ENCODE assay signal across 2 cellular contexts in the genomic region with DNA sequence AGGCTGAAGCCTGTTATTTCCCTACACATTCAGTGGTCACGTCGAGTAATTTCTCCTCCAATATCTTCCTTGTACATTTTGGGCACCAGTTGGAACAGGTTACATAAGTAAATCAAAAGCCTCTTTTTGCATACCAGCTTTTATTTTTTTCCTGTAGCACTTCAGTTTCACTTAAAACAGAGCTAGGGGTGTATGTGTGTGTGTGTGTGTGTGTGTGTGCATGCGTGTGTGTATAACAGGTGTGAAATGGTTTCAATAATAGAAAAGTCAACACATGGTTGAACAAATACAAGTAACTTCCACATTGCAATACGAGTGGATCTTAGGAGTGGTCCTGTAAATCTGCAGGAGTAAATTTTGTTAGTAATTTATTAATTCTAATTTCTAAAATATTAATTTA.
TF ChIP-seq lines count a peak whose summit lies in the region.

No MANE protein-coding gene starts in this region.

TF ChIP-seq in HEK293, 187 proteins besides CTCF, POLR2A, EP300 and RAD21:
- TF ChIP-seq, protein P1, sequence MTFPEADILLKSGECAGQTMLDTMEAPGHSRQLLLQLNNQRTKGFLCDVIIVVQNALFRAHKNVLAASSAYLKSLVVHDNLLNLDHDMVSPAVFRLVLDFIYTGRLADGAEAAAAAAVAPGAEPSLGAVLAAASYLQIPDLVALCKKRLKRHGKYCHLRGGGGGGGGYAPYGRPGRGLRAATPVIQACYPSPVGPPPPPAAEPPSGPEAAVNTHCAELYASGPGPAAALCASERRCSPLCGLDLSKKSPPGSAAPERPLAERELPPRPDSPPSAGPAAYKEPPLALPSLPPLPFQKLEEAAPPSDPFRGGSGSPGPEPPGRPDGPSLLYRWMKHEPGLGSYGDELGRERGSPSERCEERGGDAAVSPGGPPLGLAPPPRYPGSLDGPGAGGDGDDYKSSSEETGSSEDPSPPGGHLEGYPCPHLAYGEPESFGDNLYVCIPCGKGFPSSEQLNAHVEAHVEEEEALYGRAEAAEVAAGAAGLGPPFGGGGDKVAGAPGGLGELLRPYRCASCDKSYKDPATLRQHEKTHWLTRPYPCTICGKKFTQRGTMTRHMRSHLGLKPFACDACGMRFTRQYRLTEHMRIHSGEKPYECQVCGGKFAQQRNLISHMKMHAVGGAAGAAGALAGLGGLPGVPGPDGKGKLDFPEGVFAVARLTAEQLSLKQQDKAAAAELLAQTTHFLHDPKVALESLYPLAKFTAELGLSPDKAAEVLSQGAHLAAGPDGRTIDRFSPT (tag by site-specific recombination; IDR thresholded peaks at IDR 0.05), result no peak
- no peak for TF ChIP-seq SCRT1 (tag by site-specific recombination; IDR thresholded peaks at IDR 0.05; ENCODE audit: borderline replicate concordance)
- no peak for TF ChIP-seq ZNF707 (tag by site-specific recombination; IDR thresholded peaks at IDR 0.05)
- peak; percentile 35; the same call in 1 of the 2 replicates for TF ChIP-seq SCRT2 (tag by site-specific recombination; IDR thresholded peaks at IDR 0.05)
- TF ChIP-seq ZNF658 (tag by site-specific recombination; IDR thresholded peaks at IDR 0.05), result no peak
TF ChIP-seq in HEK293: peak in this region for 1.

TF ChIP-seq in K562, 482 proteins besides CTCF, POLR2A, EP300 and RAD21 (continues in another document):
- no peak for TF ChIP-seq EHMT2 (IDR thresholded peaks at IDR 0.05)
- no peak for TF ChIP-seq ZNF586 (CRISPR knock-in tag; conservative IDR thresholded peaks at IDR 0.05)
- TF ChIP-seq HIVEP1 (CRISPR knock-in tag; IDR thresholded peaks at IDR 0.05), result 0 out of 2 replicates have a peak, but pooled peaks have one; percentile 35
- TF ChIP-seq, protein P2, sequence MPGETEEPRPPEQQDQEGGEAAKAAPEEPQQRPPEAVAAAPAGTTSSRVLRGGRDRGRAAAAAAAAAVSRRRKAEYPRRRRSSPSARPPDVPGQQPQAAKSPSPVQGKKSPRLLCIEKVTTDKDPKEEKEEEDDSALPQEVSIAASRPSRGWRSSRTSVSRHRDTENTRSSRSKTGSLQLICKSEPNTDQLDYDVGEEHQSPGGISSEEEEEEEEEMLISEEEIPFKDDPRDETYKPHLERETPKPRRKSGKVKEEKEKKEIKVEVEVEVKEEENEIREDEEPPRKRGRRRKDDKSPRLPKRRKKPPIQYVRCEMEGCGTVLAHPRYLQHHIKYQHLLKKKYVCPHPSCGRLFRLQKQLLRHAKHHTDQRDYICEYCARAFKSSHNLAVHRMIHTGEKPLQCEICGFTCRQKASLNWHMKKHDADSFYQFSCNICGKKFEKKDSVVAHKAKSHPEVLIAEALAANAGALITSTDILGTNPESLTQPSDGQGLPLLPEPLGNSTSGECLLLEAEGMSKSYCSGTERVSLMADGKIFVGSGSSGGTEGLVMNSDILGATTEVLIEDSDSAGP (CRISPR knock-in tag; IDR thresholded peaks at IDR 0.05), result no peak
- no peak for TF ChIP-seq MYC (IDR thresholded peaks at IDR 0.05; ENCODE audit: low read depth, low read length)
- TF ChIP-seq MYC (CRISPR knock-in tag; IDR thresholded peaks at IDR 0.05; ENCODE audit: borderline replicate concordance, low read depth), result no peak
- no peak for TF ChIP-seq TEAD1 (CRISPR knock-in tag; IDR thresholded peaks at IDR 0.05)
- no peak for TF ChIP-seq GTF2F1 (IDR thresholded peaks at IDR 0.05; ENCODE audit: low read depth, low read length)
- no peak for TF ChIP-seq BRF1 (IDR thresholded peaks at IDR 0.05; ENCODE audit: borderline replicate concordance, extremely low read depth, insufficient read length)
- TF ChIP-seq U2AF1 (optimal IDR thresholded peaks at IDR 0.05; ENCODE audit: low read depth, low read length), result no peak
- TF ChIP-seq, protein P3, sequence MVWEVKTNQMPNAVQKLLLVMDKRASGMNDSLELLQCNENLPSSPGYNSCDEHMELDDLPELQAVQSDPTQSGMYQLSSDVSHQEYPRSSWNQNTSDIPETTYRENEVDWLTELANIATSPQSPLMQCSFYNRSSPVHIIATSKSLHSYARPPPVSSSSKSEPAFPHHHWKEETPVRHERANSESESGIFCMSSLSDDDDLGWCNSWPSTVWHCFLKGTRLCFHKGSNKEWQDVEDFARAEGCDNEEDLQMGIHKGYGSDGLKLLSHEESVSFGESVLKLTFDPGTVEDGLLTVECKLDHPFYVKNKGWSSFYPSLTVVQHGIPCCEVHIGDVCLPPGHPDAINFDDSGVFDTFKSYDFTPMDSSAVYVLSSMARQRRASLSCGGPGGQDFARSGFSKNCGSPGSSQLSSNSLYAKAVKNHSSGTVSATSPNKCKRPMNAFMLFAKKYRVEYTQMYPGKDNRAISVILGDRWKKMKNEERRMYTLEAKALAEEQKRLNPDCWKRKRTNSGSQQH (CRISPR knock-in tag; IDR thresholded peaks at IDR 0.05), result 0 out of 2 replicates have a peak, but pooled peaks have one; percentile 57
- no peak for TF ChIP-seq FOXK2 (conservative IDR thresholded peaks at IDR 0.05 in 1 of 2, IDR thresholded peaks at IDR 0.05 in 1 of 2; ENCODE audit: low read depth in 2 of 2)
- no peak for TF ChIP-seq ZNF444 (CRISPR knock-in tag; IDR thresholded peaks at IDR 0.05)
- TF ChIP-seq BMI1 (IDR thresholded peaks at IDR 0.05; ENCODE audit: low read length), result no peak
- TF ChIP-seq, protein P4, sequence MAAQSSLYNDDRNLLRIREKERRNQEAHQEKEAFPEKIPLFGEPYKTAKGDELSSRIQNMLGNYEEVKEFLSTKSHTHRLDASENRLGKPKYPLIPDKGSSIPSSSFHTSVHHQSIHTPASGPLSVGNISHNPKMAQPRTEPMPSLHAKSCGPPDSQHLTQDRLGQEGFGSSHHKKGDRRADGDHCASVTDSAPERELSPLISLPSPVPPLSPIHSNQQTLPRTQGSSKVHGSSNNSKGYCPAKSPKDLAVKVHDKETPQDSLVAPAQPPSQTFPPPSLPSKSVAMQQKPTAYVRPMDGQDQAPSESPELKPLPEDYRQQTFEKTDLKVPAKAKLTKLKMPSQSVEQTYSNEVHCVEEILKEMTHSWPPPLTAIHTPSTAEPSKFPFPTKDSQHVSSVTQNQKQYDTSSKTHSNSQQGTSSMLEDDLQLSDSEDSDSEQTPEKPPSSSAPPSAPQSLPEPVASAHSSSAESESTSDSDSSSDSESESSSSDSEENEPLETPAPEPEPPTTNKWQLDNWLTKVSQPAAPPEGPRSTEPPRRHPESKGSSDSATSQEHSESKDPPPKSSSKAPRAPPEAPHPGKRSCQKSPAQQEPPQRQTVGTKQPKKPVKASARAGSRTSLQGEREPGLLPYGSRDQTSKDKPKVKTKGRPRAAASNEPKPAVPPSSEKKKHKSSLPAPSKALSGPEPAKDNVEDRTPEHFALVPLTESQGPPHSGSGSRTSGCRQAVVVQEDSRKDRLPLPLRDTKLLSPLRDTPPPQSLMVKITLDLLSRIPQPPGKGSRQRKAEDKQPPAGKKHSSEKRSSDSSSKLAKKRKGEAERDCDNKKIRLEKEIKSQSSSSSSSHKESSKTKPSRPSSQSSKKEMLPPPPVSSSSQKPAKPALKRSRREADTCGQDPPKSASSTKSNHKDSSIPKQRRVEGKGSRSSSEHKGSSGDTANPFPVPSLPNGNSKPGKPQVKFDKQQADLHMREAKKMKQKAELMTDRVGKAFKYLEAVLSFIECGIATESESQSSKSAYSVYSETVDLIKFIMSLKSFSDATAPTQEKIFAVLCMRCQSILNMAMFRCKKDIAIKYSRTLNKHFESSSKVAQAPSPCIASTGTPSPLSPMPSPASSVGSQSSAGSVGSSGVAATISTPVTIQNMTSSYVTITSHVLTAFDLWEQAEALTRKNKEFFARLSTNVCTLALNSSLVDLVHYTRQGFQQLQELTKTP (IDR thresholded peaks at IDR 0.05; ENCODE audit: low read depth in 1 of 2, partially characterized antibody in 2 of 2), result no peak
- TF ChIP-seq ZKSCAN8 (CRISPR knock-in tag; IDR thresholded peaks at IDR 0.05), result no peak
- TF ChIP-seq, protein P5, sequence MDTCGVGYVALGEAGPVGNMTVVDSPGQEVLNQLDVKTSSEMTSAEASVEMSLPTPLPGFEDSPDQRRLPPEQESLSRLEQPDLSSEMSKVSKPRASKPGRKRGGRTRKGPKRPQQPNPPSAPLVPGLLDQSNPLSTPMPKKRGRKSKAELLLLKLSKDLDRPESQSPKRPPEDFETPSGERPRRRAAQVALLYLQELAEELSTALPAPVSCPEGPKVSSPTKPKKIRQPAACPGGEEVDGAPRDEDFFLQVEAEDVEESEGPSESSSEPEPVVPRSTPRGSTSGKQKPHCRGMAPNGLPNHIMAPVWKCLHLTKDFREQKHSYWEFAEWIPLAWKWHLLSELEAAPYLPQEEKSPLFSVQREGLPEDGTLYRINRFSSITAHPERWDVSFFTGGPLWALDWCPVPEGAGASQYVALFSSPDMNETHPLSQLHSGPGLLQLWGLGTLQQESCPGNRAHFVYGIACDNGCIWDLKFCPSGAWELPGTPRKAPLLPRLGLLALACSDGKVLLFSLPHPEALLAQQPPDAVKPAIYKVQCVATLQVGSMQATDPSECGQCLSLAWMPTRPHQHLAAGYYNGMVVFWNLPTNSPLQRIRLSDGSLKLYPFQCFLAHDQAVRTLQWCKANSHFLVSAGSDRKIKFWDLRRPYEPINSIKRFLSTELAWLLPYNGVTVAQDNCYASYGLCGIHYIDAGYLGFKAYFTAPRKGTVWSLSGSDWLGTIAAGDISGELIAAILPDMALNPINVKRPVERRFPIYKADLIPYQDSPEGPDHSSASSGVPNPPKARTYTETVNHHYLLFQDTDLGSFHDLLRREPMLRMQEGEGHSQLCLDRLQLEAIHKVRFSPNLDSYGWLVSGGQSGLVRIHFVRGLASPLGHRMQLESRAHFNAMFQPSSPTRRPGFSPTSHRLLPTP (IDR thresholded peaks at IDR 0.05; ENCODE audit: borderline replicate concordance, extremely low read depth, insufficient read length), result no peak
- no peak for TF ChIP-seq FOSL1 (tag; conservative IDR thresholded peaks at IDR 0.05)
- TF ChIP-seq PHTF2 (CRISPR knock-in tag; IDR thresholded peaks at IDR 0.05), result no peak
- TF ChIP-seq, protein P6, sequence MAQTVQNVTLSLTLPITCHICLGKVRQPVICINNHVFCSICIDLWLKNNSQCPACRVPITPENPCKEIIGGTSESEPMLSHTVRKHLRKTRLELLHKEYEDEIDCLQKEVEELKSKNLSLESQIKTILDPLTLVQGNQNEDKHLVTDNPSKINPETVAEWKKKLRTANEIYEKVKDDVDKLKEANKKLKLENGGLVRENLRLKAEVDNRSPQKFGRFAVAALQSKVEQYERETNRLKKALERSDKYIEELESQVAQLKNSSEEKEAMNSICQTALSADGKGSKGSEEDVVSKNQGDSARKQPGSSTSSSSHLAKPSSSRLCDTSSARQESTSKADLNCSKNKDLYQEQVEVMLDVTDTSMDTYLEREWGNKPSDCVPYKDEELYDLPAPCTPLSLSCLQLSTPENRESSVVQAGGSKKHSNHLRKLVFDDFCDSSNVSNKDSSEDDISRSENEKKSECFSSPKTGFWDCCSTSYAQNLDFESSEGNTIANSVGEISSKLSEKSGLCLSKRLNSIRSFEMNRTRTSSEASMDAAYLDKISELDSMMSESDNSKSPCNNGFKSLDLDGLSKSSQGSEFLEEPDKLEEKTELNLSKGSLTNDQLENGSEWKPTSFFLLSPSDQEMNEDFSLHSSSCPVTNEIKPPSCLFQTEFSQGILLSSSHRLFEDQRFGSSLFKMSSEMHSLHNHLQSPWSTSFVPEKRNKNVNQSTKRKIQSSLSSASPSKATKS (CRISPR knock-in tag; IDR thresholded peaks at IDR 0.05), result no peak
- TF ChIP-seq, protein P7, sequence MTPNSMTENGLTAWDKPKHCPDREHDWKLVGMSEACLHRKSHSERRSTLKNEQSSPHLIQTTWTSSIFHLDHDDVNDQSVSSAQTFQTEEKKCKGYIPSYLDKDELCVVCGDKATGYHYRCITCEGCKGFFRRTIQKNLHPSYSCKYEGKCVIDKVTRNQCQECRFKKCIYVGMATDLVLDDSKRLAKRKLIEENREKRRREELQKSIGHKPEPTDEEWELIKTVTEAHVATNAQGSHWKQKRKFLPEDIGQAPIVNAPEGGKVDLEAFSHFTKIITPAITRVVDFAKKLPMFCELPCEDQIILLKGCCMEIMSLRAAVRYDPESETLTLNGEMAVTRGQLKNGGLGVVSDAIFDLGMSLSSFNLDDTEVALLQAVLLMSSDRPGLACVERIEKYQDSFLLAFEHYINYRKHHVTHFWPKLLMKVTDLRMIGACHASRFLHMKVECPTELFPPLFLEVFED (CRISPR knock-in tag; conservative IDR thresholded peaks at IDR 0.05), result 0 out of 2 replicates have a peak, but pooled peaks have one; percentile 7
- TF ChIP-seq, protein P8, sequence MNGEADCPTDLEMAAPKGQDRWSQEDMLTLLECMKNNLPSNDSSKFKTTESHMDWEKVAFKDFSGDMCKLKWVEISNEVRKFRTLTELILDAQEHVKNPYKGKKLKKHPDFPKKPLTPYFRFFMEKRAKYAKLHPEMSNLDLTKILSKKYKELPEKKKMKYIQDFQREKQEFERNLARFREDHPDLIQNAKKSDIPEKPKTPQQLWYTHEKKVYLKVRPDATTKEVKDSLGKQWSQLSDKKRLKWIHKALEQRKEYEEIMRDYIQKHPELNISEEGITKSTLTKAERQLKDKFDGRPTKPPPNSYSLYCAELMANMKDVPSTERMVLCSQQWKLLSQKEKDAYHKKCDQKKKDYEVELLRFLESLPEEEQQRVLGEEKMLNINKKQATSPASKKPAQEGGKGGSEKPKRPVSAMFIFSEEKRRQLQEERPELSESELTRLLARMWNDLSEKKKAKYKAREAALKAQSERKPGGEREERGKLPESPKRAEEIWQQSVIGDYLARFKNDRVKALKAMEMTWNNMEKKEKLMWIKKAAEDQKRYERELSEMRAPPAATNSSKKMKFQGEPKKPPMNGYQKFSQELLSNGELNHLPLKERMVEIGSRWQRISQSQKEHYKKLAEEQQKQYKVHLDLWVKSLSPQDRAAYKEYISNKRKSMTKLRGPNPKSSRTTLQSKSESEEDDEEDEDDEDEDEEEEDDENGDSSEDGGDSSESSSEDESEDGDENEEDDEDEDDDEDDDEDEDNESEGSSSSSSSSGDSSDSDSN (IDR thresholded peaks at IDR 0.05; ENCODE audit: borderline replicate concordance in 1 of 2, low read depth in 2 of 2, low read length in 2 of 2), result no peak
- TF ChIP-seq ELF4 (CRISPR knock-in tag; IDR thresholded peaks at IDR 0.05), result peak; percentile 32; the same call in 1 of the 2 replicates
- TF ChIP-seq HEY1 (CRISPR knock-in tag; IDR thresholded peaks at IDR 0.05; ENCODE audit: borderline replicate concordance), result no peak
- TF ChIP-seq, protein P9, sequence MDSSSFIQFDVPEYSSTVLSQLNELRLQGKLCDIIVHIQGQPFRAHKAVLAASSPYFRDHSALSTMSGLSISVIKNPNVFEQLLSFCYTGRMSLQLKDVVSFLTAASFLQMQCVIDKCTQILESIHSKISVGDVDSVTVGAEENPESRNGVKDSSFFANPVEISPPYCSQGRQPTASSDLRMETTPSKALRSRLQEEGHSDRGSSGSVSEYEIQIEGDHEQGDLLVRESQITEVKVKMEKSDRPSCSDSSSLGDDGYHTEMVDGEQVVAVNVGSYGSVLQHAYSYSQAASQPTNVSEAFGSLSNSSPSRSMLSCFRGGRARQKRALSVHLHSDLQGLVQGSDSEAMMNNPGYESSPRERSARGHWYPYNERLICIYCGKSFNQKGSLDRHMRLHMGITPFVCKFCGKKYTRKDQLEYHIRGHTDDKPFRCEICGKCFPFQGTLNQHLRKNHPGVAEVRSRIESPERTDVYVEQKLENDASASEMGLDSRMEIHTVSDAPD (CRISPR knock-in tag; IDR thresholded peaks at IDR 0.05), result no peak
- TF ChIP-seq, protein P10, sequence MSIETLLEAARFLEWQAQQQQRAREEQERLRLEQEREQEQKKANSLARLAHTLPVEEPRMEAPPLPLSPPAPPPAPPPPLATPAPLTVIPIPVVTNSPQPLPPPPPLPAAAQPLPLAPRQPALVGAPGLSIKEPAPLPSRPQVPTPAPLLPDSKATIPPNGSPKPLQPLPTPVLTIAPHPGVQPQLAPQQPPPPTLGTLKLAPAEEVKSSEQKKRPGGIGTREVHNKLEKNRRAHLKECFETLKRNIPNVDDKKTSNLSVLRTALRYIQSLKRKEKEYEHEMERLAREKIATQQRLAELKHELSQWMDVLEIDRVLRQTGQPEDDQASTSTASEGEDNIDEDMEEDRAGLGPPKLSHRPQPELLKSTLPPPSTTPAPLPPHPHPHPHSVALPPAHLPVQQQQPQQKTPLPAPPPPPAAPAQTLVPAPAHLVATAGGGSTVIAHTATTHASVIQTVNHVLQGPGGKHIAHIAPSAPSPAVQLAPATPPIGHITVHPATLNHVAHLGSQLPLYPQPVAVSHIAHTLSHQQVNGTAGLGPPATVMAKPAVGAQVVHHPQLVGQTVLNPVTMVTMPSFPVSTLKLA (conservative IDR thresholded peaks at IDR 0.05), result 0 out of 4 replicates have a peak, but pooled peaks of 1 of the 2 experiments have one; percentile 15
- no peak for TF ChIP-seq ZNF133 (CRISPR knock-in tag; IDR thresholded peaks at IDR 0.05)
- 0 out of 2 replicates have a peak, but pooled peaks have one; percentile 26 for TF ChIP-seq OTX1 (CRISPR knock-in tag; IDR thresholded peaks at IDR 0.05)
